In the genomic region with DNA sequence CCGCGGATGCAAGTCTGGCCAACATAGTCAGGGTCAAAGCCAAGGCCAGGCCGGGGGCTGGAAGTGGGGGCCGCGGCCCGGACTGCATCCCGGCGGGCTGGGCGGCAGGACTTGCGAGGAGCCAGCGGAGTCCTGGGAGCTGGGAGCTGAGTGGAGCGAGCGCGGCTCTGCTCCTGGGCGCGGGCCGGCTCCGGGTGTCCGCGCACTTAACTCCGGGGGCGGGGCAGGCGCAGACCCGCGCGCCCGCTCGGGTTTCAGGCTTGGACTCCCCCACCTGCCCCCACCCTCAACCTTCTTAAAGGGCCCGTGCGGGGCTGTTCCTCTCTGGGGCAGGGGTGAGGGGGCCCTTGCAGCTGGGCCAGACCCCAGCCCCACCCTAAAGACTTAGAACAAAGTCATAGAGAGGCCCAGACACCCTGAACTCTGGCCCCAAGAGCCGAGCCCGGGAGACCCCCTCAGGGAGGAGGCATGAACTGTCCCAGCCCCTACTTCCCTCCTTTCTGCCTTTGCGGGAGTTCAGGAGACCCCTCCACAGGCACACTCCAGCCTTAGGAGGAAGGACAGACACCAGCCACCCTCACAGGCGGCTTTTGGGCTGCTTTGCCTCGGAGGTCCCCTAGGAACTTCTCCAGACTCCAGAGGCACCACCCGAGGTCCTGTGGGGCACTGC, we compare ENCODE assay signal across 10 cellular contexts. TPM values are rescaled to one million over a fixed set of nuclear protein-coding genes. Genes with fewer than 3 reads are reported as not detected.
A peak's percentile ranks its signal among the peaks of the same experiment; 100 is the strongest.
DNase-seq lines count a peak whose midpoint lies in the region; ATAC-seq and TF ChIP-seq lines count a peak whose summit lies in the region.
"Had no signal": no experiment of that assay in that cellular context is flagged by ENCODE, and none has a peak within 500 bp of the region (broad histone marks: within the 10 kb centered on the region; RNA-seq: fewer than 3 reads in every experiment).

A gene with protein sequence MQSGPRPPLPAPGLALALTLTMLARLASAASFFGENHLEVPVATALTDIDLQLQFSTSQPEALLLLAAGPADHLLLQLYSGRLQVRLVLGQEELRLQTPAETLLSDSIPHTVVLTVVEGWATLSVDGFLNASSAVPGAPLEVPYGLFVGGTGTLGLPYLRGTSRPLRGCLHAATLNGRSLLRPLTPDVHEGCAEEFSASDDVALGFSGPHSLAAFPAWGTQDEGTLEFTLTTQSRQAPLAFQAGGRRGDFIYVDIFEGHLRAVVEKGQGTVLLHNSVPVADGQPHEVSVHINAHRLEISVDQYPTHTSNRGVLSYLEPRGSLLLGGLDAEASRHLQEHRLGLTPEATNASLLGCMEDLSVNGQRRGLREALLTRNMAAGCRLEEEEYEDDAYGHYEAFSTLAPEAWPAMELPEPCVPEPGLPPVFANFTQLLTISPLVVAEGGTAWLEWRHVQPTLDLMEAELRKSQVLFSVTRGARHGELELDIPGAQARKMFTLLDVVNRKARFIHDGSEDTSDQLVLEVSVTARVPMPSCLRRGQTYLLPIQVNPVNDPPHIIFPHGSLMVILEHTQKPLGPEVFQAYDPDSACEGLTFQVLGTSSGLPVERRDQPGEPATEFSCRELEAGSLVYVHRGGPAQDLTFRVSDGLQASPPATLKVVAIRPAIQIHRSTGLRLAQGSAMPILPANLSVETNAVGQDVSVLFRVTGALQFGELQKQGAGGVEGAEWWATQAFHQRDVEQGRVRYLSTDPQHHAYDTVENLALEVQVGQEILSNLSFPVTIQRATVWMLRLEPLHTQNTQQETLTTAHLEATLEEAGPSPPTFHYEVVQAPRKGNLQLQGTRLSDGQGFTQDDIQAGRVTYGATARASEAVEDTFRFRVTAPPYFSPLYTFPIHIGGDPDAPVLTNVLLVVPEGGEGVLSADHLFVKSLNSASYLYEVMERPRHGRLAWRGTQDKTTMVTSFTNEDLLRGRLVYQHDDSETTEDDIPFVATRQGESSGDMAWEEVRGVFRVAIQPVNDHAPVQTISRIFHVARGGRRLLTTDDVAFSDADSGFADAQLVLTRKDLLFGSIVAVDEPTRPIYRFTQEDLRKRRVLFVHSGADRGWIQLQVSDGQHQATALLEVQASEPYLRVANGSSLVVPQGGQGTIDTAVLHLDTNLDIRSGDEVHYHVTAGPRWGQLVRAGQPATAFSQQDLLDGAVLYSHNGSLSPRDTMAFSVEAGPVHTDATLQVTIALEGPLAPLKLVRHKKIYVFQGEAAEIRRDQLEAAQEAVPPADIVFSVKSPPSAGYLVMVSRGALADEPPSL (N-terminal part only) (minus strand): TSS at position 181 of the 670 bp plus-strand sequence. CDS start 93 bp downstream, at position 88.

- DNase-seq in EH (ENCODE audit: low read depth) (peak; percentile 81), RWPE2 (ENCODE audit: low spot score) (no peak), Right ventricle myocardium inferior (ENCODE audit: missing footprints) (no peak), progenitor cell of endocrine pancreas (ENCODE audit: low spot score, unreplicated experiment) (no peak), PC-9 (no peak)

- H2AFZ ChIP-seq in PC-9, result no peak within 1 kb of the TSS

- CTCF ChIA-PET in PC-9 (lab: Charles Lee), result no interaction called here

- no peak within 1 kb of the TSS for H3K4me2 ChIP-seq in PC-9

- BruUV-seq in PC-9 (replicated peaks; lab: Mats Ljungman, UMichigan), result no TSS peak

- peak within 1 kb of the TSS; percentile 40 for H3K4me3 Mint-ChIP-seq in progenitor cell of endocrine pancreas (ENCODE audit: low read depth)
- H3K4me3 Mint-ChIP-seq: memory B cell had no signal

- no peaks in the 10 kb centered on the region for H3K4me1 Mint-ChIP-seq in progenitor cell of endocrine pancreas (ENCODE audit: low read depth)
- H3K4me1 Mint-ChIP-seq: memory B cell had no signal

- intact Hi-C loops in Right ventricle myocardium inferior (cut with DNase I) (no loop called here), PC-9 (cut with micrococcal nuclease; ENCODE audit: unreplicated experiment) (no loop called here)

- POLR2A ChIA-PET in PC-9 (lab: Charles Lee; ENCODE audit: unreplicated experiment), result no interaction called here

- H3K27ac Mint-ChIP-seq in progenitor cell of endocrine pancreas, result no peak within 1 kb of the TSS
- H3K27ac Mint-ChIP-seq: memory B cell had no signal

- no peak within 1 kb of the TSS for H3K27ac ChIP-seq in RWPE2 (ENCODE audit: poor library complexity, severe bottlenecking)
- H3K27ac ChIP-seq in PC-9, result no peak within 1 kb of the TSS

- H3K27me3 Mint-ChIP-seq in progenitor cell of endocrine pancreas, result peaks cover 26% of the 10 kb centered on the region

- H3K9me3 Mint-ChIP-seq in progenitor cell of endocrine pancreas (ENCODE audit: low read depth), result no peaks in the 10 kb centered on the region
- H3K9me3 Mint-ChIP-seq: memory B cell had no signal

- H3K9me2 ChIP-seq in PC-9 (ENCODE audit: insufficient read depth), result no peaks in the 10 kb centered on the region

- ATAC-seq in RWPE2 (ENCODE audit: low read depth) (peak; percentile 22; the same call in 2 of the 3 replicates), Right ventricle myocardium inferior (peak; percentile 79), GM21381 (IDR thresholded peaks at IDR 0.05; ENCODE audit: unreplicated experiment) (no peak), GM21528 (IDR thresholded peaks at IDR 0.05; ENCODE audit: low FRiP score, unreplicated experiment) (no peak), GM21390 (IDR thresholded peaks at IDR 0.05; ENCODE audit: unreplicated experiment) (no peak)

- no peak for TF ChIP-seq CTCF in RWPE2 (IDR thresholded peaks at IDR 0.05; ENCODE audit: poor library complexity, severe bottlenecking)
- no peak for TF ChIP-seq CTCF in progenitor cell of endocrine pancreas (IDR thresholded peaks at IDR 0.05; ENCODE audit: unreplicated experiment)
- TF ChIP-seq CTCF in PC-9 (conservative IDR thresholded peaks at IDR 0.05), result no peak

- peak within 1 kb of the TSS; percentile 2 for H3K4me3 ChIP-seq in RWPE2 (ENCODE audit: severe bottlenecking)
- H3K4me3 ChIP-seq in PC-9, result no peak within 1 kb of the TSS

- H3K9me3 ChIP-seq in RWPE2 (ENCODE audit: severe bottlenecking) (no peaks in the 10 kb centered on the region), PC-9 (ENCODE audit: insufficient read depth, low read depth) (no peaks in the 10 kb centered on the region)

- no peaks in the 10 kb centered on the region for H3K79me2 ChIP-seq in PC-9 (ENCODE audit: low read depth)

- peaks cover 6% of the 10 kb centered on the region for H3F3A ChIP-seq in PC-9 (ENCODE audit: insufficient read depth, low read depth)

- H3K36me3 ChIP-seq in RWPE2 (ENCODE audit: low read depth) (no peaks in the 10 kb centered on the region), PC-9 (ENCODE audit: low read depth) (no peaks in the 10 kb centered on the region)

- H3K36me3 Mint-ChIP-seq in progenitor cell of endocrine pancreas (ENCODE audit: insufficient read depth), result no peaks in the 10 kb centered on the region
- H3K36me3 Mint-ChIP-seq: memory B cell had no signal

- H3K4me1 ChIP-seq in RWPE2 (ENCODE audit: insufficient read depth, poor library complexity, severe bottlenecking), result peaks cover 3% of the 10 kb centered on the region
- peaks cover 24% of the 10 kb centered on the region for H3K4me1 ChIP-seq in PC-9 (replicated peaks; ENCODE audit: insufficient read depth)

- H3K27me3 ChIP-seq in RWPE2 (ENCODE audit: insufficient read depth, poor library complexity, severe bottlenecking) (no peaks in the 10 kb centered on the region), PC-9 (ENCODE audit: insufficient read depth, low read depth) (no peaks in the 10 kb centered on the region)

- H4K20me1 ChIP-seq in PC-9 (ENCODE audit: insufficient read depth), result no peaks in the 10 kb centered on the region

RNA-seq across cellular contexts. Expression of the gene that starts here (rescaled TPM):
- 7.8 TPM for total RNA-seq in Right ventricle myocardium inferior
- 0.41 and 0.51 TPM in 2 replicates for total RNA-seq in progenitor cell of endocrine pancreas
- total RNA-seq in PC-9 (2021), result 2.4 and 2.6 TPM in 2 replicates
- total RNA-seq: T-helper 1 cell treated with Interleukin-12 subunit alpha and Interleukin-12 subunit beta and Interleukin-4 antibody, amounts not matched to agents 30 ng/mL and 1 ng/mL, for 36 hours had no signal

Comparison
In these comparisons a context has a peak if more than half of its experiments do, and no peak if none do; other contexts are left out.
1. ATAC-seq: peak in RWPE2 (single experiment) and Right ventricle myocardium inferior (single experiment); none in GM21381 (single experiment), GM21528 (single experiment) and GM21390 (single experiment).